In the genomic region with DNA sequence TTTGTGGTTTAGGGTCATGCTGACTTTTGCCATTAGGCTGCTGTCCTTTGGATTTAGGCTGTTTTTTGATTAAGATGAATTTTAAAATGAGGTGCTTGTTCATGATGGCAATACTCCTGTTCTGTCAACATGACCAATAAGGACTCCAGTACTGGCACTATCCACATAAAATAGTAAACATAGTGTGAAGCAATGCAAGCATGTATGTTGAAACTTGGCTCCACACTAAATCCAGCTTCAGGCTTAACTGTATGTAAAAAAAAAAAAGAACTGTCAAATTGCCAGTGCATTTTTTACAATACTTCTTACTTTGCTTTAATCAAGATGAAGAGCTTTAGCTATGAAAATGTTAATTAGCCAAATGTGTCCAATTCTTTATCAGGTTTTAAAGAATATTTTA, we compare ENCODE assay signal across 26 cellular contexts. TPM values are rescaled to one million over a fixed set of nuclear protein-coding genes. Genes with fewer than 3 reads are reported as not detected.
"Had no signal": no experiment of that assay in that cellular context is flagged by ENCODE, and none has a peak within 500 bp of the region (broad histone marks: within the 10 kb centered on the region; RNA-seq: fewer than 3 reads in every experiment).

No MANE protein-coding gene starts in this region.

- ATAC-seq: left lung; natural killer cell; psoas muscle; right cardiac atrium; stimulated activated effector memory CD8-positive, alpha-beta T cell treated with anti-CD3 and anti-CD28 coated beads, Interleukin-12 subunit alpha, Interleukin-12 subunit beta, amount 100 ng/mL, for 72 hours had no signal

- H3K36me3 ChIP-seq: left lung, ovary, sigmoid colon, stomach, thyroid gland, vagina had no signal

- DNase-seq: dermis blood vessel endothelial cell; effector memory CD4-positive, alpha-beta T cell; foreskin melanocyte; glutamatergic neuron; hypothalamus; kidney; left lung; mesenchymal stem cell; midbrain; natural killer cell; occipital lobe; ovary; posterior cingulate gyrus; psoas muscle; right cardiac atrium; sigmoid colon; stimulated activated CD4-positive, alpha-beta T cell treated with anti-CD3 and anti-CD28 coated beads, Interleukin-2, amount 100 ng/mL, for 24 hours; stimulated activated CD4-positive, alpha-beta T cell treated with anti-CD3 and anti-CD28 coated beads, Interleukin-4, amount 100 ng/mL, for 24 hours; stimulated activated naive CD4-positive, alpha-beta T cell treated with Interleukin-2 at 50 U/mL for 16 hours; stomach; thyroid gland; trophoblast cell had no signal

- H3K4me3 ChIP-seq: coronary artery, left lung, ovary, psoas muscle, sigmoid colon, stomach, thyroid gland, vagina had no signal

- H3K27me3 ChIP-seq: ovary, sigmoid colon, stomach, thyroid gland, vagina had no signal

- H3K27ac ChIP-seq: coronary artery, left lung, ovary, psoas muscle, sigmoid colon, stomach, thyroid gland, vagina had no signal

- H3K4me1 ChIP-seq: left lung, psoas muscle, sigmoid colon, stomach, thyroid gland, vagina had no signal

RNA-seq across cellular contexts. Expression of a gene that starts 6.2 kb away (rescaled TPM):
- polyA plus RNA-seq: ovary had no signal

RNA-seq across cellular contexts. Expression of a gene that starts 47.7 kb away (rescaled TPM):
- polyA plus RNA-seq: neural cell, ovary, psoas muscle, right cardiac atrium, sigmoid colon had no signal
